In the genomic region with DNA sequence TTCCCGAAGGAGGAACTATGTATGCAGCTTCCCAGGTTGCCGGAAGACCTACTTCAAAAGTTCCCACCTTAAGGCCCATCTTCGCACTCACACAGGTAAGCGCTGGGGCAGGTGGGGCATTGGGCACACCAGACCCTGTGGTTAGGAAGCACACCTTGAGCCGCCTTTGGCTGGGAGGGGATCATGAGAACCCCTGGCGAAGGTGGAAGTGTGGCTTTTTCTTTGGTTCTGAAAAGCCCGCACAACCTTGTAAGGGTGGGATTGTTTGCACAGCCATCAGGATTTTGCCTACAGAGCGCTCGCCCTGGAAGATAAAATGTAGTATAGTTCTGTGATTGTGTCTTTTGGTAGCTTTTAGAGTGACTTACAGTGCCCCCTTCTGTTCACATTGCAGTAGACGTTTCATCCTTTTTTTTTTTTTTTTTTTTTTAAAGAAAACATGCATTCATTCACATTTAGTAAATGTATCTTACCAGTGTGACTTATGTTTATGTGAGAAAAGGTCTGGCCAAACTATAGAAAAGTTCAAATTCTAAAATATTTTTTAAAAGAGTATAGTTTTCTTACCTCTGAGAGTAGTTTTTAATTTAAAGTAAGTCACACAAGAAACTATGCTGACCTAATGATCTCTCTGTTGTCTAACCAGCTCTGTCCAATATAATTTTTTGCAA, we compare ENCODE assay signal across 7 cellular contexts. TPM values are rescaled to one million over a fixed set of nuclear protein-coding genes. Genes with fewer than 3 reads are reported as not detected.
DNase-seq lines count a peak whose midpoint lies in the region; ATAC-seq and TF ChIP-seq lines count a peak whose summit lies in the region.

No MANE protein-coding gene starts in this region.

- H3K79me2 ChIP-seq in Karpas-422 (ENCODE audit: low read length) = no peaks in the 10 kb centered on the region
- peaks cover 34% of the 10 kb centered on the region; the same call in 1 of the 2 replicates for H3K79me2 ChIP-seq in SK-N-SH (ENCODE audit: insufficient read depth)

- H4K20me1 ChIP-seq in Karpas-422 (ENCODE audit: insufficient read depth, low read depth, low read length) (no peaks in the 10 kb centered on the region), SK-N-SH (ENCODE audit: insufficient read depth) (peaks cover 35% of the 10 kb centered on the region)

- peak; percentile 55 for DNase-seq in EL
- peak; percentile 69 for DNase-seq in Karpas-422
- DNase-seq in SK-N-SH = peak; percentile 82
- peak; percentile 81 for DNase-seq in fibroblast of the aortic adventitia (ENCODE audit: low read depth)
- DNase-seq in psoas muscle = peak in 1 of 2 donors; percentile 41
- DNase-seq in omental fat pad (ENCODE audit: low spot score) = no peak
- DNase-seq in mucosa of gallbladder (ENCODE audit: low spot score) = no peak

- no peak for TF ChIP-seq EP300 in SK-N-SH (IDR thresholded peaks at IDR 0.05; ENCODE audit: borderline replicate concordance in 1 of 2, low read depth in 1 of 2, low read length in 1 of 2)

- H3K27ac ChIP-seq in Karpas-422 (ENCODE audit: low read length) (no peak overlapping the region), SK-N-SH (ENCODE audit: low read depth in 2 of 2, low read length in 1 of 2) (no peak overlapping the region; a peak in 1 of 4 replicates), psoas muscle (no peak overlapping the region)

- H3K4me2 ChIP-seq in Karpas-422 (ENCODE audit: low read depth, low read length, poor library complexity, severe bottlenecking) (no peak overlapping the region), SK-N-SH (no peak overlapping the region)

- H3K9me3 ChIP-seq in Karpas-422 (ENCODE audit: low read length) = no peaks in the 10 kb centered on the region
- H3K9me3 ChIP-seq in SK-N-SH = no peaks in the 10 kb centered on the region
- no peaks in the 10 kb centered on the region for H3K9me3 ChIP-seq in psoas muscle

- WGBS in SK-N-SH (ENCODE audit: low lambda C conversion rate) = 50% methylated on average over 10 of the region's 10 CpGs
- 68 to 76% (median 70%) methylated on average over 10 of the region's 10 CpGs for WGBS in psoas muscle, 3 donors

- CTCF ChIA-PET in SK-N-SH (lab: Yijun Ruan, JAX) = interaction anchor here (0.6 to 13.0 kb wide), 62 partner anchors 10 to 1242 kb away, joined by 3 to 357 read pairs (median 5); a partner anchor contains a TSS

- POLR2A ChIA-PET in SK-N-SH (lab: Yijun Ruan, JAX) = interaction anchor here (0.6 to 1.6 kb wide), 3 partner anchors 62 to 249 kb away, joined by 3 to 8 read pairs (median 4); no protein-coding TSS in a partner anchor

- H3K9ac ChIP-seq in Karpas-422 (ENCODE audit: low read length) (no peak overlapping the region), SK-N-SH (no peak overlapping the region)

- no peaks in the 10 kb centered on the region for H3K4me1 ChIP-seq in Karpas-422 (ENCODE audit: low read length)
- peaks cover 6 to 20% of the 10 kb centered on the region in 2 experiments; a peak in 1 of 4 replicates for H3K4me1 ChIP-seq in SK-N-SH (ENCODE audit: control insufficient read depth in 1 of 2, insufficient read depth in 2 of 2, low read depth in 1 of 2, low read length in 1 of 2)
- peaks cover 18% of the 10 kb centered on the region for H3K4me1 ChIP-seq in psoas muscle

- TF ChIP-seq RAD21 in SK-N-SH (IDR thresholded peaks at IDR 0.05; ENCODE audit: low read length) = peak; percentile 92

- H2AFZ ChIP-seq in Karpas-422 (ENCODE audit: low read length) (no peak overlapping the region), SK-N-SH (ENCODE audit: low read depth) (no peak overlapping the region)

- H3F3A ChIP-seq in SK-N-SH (replicated peaks; ENCODE audit: insufficient read depth) = peaks cover 17% of the 10 kb centered on the region

- no peak overlapping the region for H3K4me3 ChIP-seq in Karpas-422 (ENCODE audit: low read length)
- H3K4me3 ChIP-seq in SK-N-SH (ENCODE audit: low read depth in 2 of 2, low read length in 1 of 2) = no peak overlapping the region; a peak in 1 of 4 replicates
- no peak overlapping the region for H3K4me3 ChIP-seq in fibroblast of the aortic adventitia (ENCODE audit: low read depth, low read length)
- no peak overlapping the region for H3K4me3 ChIP-seq in psoas muscle

- TF ChIP-seq CTCF in SK-N-SH (IDR thresholded peaks at IDR 0.05) = peak; percentile 93
- peak; percentile 61 for TF ChIP-seq CTCF in fibroblast of the aortic adventitia (IDR thresholded peaks at IDR 0.05; ENCODE audit: insufficient read depth, low read length)
- TF ChIP-seq CTCF in psoas muscle (IDR thresholded peaks at IDR 0.05) = peak; percentile 67
- TF ChIP-seq CTCF in omental fat pad (IDR thresholded peaks at IDR 0.05) = peak in 1 of 3 donors; percentile 1

- ATAC-seq in psoas muscle (peak in 2 of 4 donors; percentile 26 to 51), omental fat pad (ENCODE audit: low FRiP score) (no peak)

- intact Hi-C loops in psoas muscle (cut with DNase I) = loop anchor here (2.0 to 10.0 kb wide), 4 partner anchors 64 to 246 kb away; no protein-coding TSS in a partner anchor

- H3K9me2 ChIP-seq in Karpas-422 (replicated peaks; ENCODE audit: insufficient read depth, low read length) (no peaks in the 10 kb centered on the region), SK-N-SH (no peaks in the 10 kb centered on the region)

- no peaks in the 10 kb centered on the region for H3K36me3 ChIP-seq in Karpas-422 (ENCODE audit: insufficient read depth, low read length)
- peaks cover 23 to 38% of the 10 kb centered on the region in 2 experiments for H3K36me3 ChIP-seq in SK-N-SH (replicated peaks in 1 of 2; ENCODE audit: control insufficient read depth in 1 of 2, insufficient read depth in 2 of 2, low read length in 1 of 2)
- peaks cover 8 to 64% of the 10 kb centered on the region in 2 donors for H3K36me3 ChIP-seq in psoas muscle (ENCODE audit: insufficient read depth in 1 of 2, low read depth in 1 of 2)

- H3K27me3 ChIP-seq in Karpas-422 (ENCODE audit: low read length) (no peaks in the 10 kb centered on the region), SK-N-SH (ENCODE audit: insufficient read depth) (no peaks in the 10 kb centered on the region), psoas muscle (ENCODE audit: insufficient read depth in 3 of 3, low read length in 2 of 3) (no peaks in the 10 kb centered on the region)

TF ChIP-seq in SK-N-SH, 30 proteins besides CTCF, POLR2A, EP300 and RAD21:
- TF ChIP-seq RFX5 (IDR thresholded peaks at IDR 0.05; ENCODE audit: low read length) = 0 out of 2 replicates have a peak, but pooled peaks have one; percentile 64
- peak; percentile 84 for TF ChIP-seq SMC3 (IDR thresholded peaks at IDR 0.05; ENCODE audit: low read depth, low read length)
- no peak for TF ChIP-seq FOXM1 (IDR thresholded peaks at IDR 0.05; ENCODE audit: low read depth)
- TF ChIP-seq CHD2 (IDR thresholded peaks at IDR 0.05; ENCODE audit: low read length, partially characterized antibody) = peak; percentile 28
- TF ChIP-seq GATA2 (CRISPR knock-in tag; IDR thresholded peaks at IDR 0.05) = no peak

RNA-seq across cellular contexts. Expression of a gene that starts 5.3 kb away (rescaled TPM):
- not detected in 2 replicates for total RNA-seq in Karpas-422 (2014; rRNA removed; shearing (Covaris generic); ENCODE audit: low replicate concordance)
- polyA plus RNA-seq in SK-N-SH (2012; rRNA removed) (9.5 TPM in 2 replicates), psoas muscle (10 to 100 TPM in 1 of 3 donors, 1 to 10 TPM in 2; 7.0 to 11.8 (median 9.6) TPM)
- 8.3 and 8.8 TPM in 2 replicates for polyA plus RNA-seq in SK-N-SH (2012; cell fraction: cytosol; rRNA removed)
- polyA plus RNA-seq in SK-N-SH (2012; cell fraction: nucleus; rRNA removed) = 9.5 and 11.9 TPM in 2 replicates
- total RNA-seq in fibroblast of the aortic adventitia (ENCODE audit: low replicate concordance) (6.3 and 17.2 TPM in 2 replicates), psoas muscle (10 to 100 TPM; 10.6 to 27.0 (median 17.3) TPM), omental fat pad (10 to 100 TPM; 35.8 to 63.6 (median 37.3) TPM), mucosa of gallbladder (22.8 TPM)

RNA-seq across cellular contexts. Expression of a gene that starts 31.6 kb away (rescaled TPM):
- total RNA-seq in Karpas-422 (2014; rRNA removed; shearing (Covaris generic); ENCODE audit: low replicate concordance) = 0.54 TPM in 1 of 2 replicates, not detected in the other
- polyA plus RNA-seq in SK-N-SH (2012; rRNA removed) = 0.62 and 1.2 TPM in 2 replicates
- polyA plus RNA-seq in SK-N-SH (2012; cell fraction: cytosol; rRNA removed) = 0.58 and 1.1 TPM in 2 replicates
- polyA plus RNA-seq in SK-N-SH (2012; cell fraction: nucleus; rRNA removed) = 0.65 and 0.79 TPM in 2 replicates
- total RNA-seq in fibroblast of the aortic adventitia (ENCODE audit: low replicate concordance) = 3.2 and 7.0 TPM in 2 replicates
- under 1 TPM; 0.13 to 0.58 (median 0.16) TPM for total RNA-seq in psoas muscle
- under 1 TPM; 0.06 to 0.10 (median 0.07) TPM for polyA plus RNA-seq in psoas muscle
- 1 to 10 TPM in 2 of 4 donors, under 1 TPM in 2; 0.63 to 2.7 (median 1.2) TPM for total RNA-seq in omental fat pad
- total RNA-seq in mucosa of gallbladder = 27.8 TPM

Comparison
In these comparisons a context has a peak if more than half of its experiments do, and no peak if none do; other contexts are left out.
1. DNase-seq: peak in EL (single experiment), Karpas-422 (single experiment), SK-N-SH (single experiment) and fibroblast of the aortic adventitia (single experiment); none in omental fat pad (single experiment) and mucosa of gallbladder (single experiment).